Comparison of ENCODE assay signal across 8 cellular contexts in genomic region chr3:182794455-182794773, GRCh38. TPM values are rescaled to one million over a fixed set of nuclear protein-coding genes. Genes with fewer than 3 reads are reported as not detected.
DNase-seq lines count a peak whose midpoint lies in the region; ATAC-seq and TF ChIP-seq lines count a peak whose summit lies in the region.

No MANE protein-coding gene starts in this region.

- H3K36me3 Mint-ChIP-seq in naive thymus-derived CD8-positive, alpha-beta T cell = peaks cover 0 to 6% (median 0%) of the 10 kb centered on the region in 3 donors

- ATAC-seq in naive thymus-derived CD8-positive, alpha-beta T cell = no peak
- no peak for ATAC-seq in GM21447 (IDR thresholded peaks at IDR 0.05; ENCODE audit: unreplicated experiment)

- DNase-seq in MG63 (no peak), colonic mucosa (no peak), SK-N-DZ (ENCODE audit: low spot score) (no peak), DMS53 (lab: John Stamatoyannopoulos, UW) (no peak), NCI-H2081 (lab: John Stamatoyannopoulos, UW) (no peak)
- no peak for DNase-seq in naive thymus-derived CD8-positive, alpha-beta T cell

- peak overlapping the region; percentile 88 for H3K4me2 ChIP-seq in BLaER1

- no peaks in the 10 kb centered on the region for H3K9me3 ChIP-seq in BLaER1
- H3K9me3 ChIP-seq in MG63 = no peaks in the 10 kb centered on the region
- H3K9me3 ChIP-seq in colonic mucosa = no peaks in the 10 kb centered on the region

- no peaks in the 10 kb centered on the region for H3K27me3 Mint-ChIP-seq in naive thymus-derived CD8-positive, alpha-beta T cell

- H3K4me3 ChIP-seq in BLaER1 (peak overlapping the region; percentile 88), MG63 (peak overlapping the region; percentile 71), colonic mucosa (peak overlapping the region; percentile 77)

- TF ChIP-seq CTCF in colonic mucosa (IDR thresholded peaks at IDR 0.05) = no peak

- H3K4me1 Mint-ChIP-seq in naive thymus-derived CD8-positive, alpha-beta T cell = peaks cover 15 to 49% (median 36%) of the 10 kb centered on the region in 4 donors

- H3K27ac ChIP-seq in BLaER1 (peak overlapping the region; percentile 92), colonic mucosa (peak overlapping the region; percentile 97)

- H3K36me3 ChIP-seq in BLaER1 (no peaks in the 10 kb centered on the region), MG63 (no peaks in the 10 kb centered on the region; the same call in 1 of the 2 replicates), colonic mucosa (no peaks in the 10 kb centered on the region)

- H3K27ac Mint-ChIP-seq in naive thymus-derived CD8-positive, alpha-beta T cell = peak overlapping the region; percentile 92 to 98 (median 97)

- H3K4me1 ChIP-seq in BLaER1 (peaks cover 34% of the 10 kb centered on the region), colonic mucosa (peaks cover 9% of the 10 kb centered on the region)

- H3K4me3 Mint-ChIP-seq in naive thymus-derived CD8-positive, alpha-beta T cell = peak overlapping the region; percentile 88 to 99 (median 96)

- POLR2A ChIA-PET in naive thymus-derived CD8-positive, alpha-beta T cell (lab: Charles Lee) = interaction anchor here (0.6 to 2.9 kb wide), 4 partner anchors 13 to 187 kb away, joined by 3 to 9 read pairs (median 4); no protein-coding TSS in a partner anchor

- intact Hi-C loops in colonic mucosa (cut with DNase I) = no loop called here

- H3K27me3 ChIP-seq in BLaER1 (no peaks in the 10 kb centered on the region), MG63 (no peaks in the 10 kb centered on the region), colonic mucosa (no peaks in the 10 kb centered on the region)

- no peaks in the 10 kb centered on the region for H3K9me3 Mint-ChIP-seq in naive thymus-derived CD8-positive, alpha-beta T cell

- peaks cover 53% of the 10 kb centered on the region for H4K20me1 ChIP-seq in BLaER1

- H3K9ac ChIP-seq in BLaER1 = peak overlapping the region; percentile 93
- H3K9ac ChIP-seq in colonic mucosa (ENCODE audit: low read depth in 2 of 2, low read length in 2 of 2) = peak overlapping the region; percentile 95 to 99

RNA-seq across cellular contexts. Expression of gene ATP11B, which starts 1.1 kb away (rescaled TPM):
- 31.7 and 48.3 TPM in 2 replicates for total RNA-seq in MG63 (2014; rRNA removed; shearing (Covaris generic); ENCODE audit: low replicate concordance)
- total RNA-seq in colonic mucosa = 100 to 1,000 TPM; 100 to 129 TPM
- 100 to 1,000 TPM; 116 to 125 TPM for total RNA-seq in naive thymus-derived CD8-positive, alpha-beta T cell
- 10 to 100 TPM; 31.6 to 48.7 (median 39.5) TPM for polyA plus RNA-seq in naive thymus-derived CD8-positive, alpha-beta T cell
- polyA plus RNA-seq in SK-N-DZ (2014; cell fraction: cytosol; rRNA removed) = 9.5 and 10.1 TPM in 2 replicates
- 18.1 and 18.4 TPM in 2 replicates for polyA plus RNA-seq in SK-N-DZ (2014; cell fraction: nucleus; rRNA removed)
